31 cellular contexts compared by ENCODE assay signal in genomic region chr5:142745268-142745667, GRCh38. TPM values are rescaled to one million over a fixed set of nuclear protein-coding genes. Genes with fewer than 3 reads are reported as not detected.
"Had no signal": no experiment of that assay in that cellular context is flagged by ENCODE, and none has a peak within 500 bp of the region (broad histone marks: within the 10 kb centered on the region; RNA-seq: fewer than 3 reads in every experiment).

No MANE protein-coding gene starts in this region.

- H3K9me3 ChIP-seq: ascending aorta, Peyer's patch had no signal

- H3K27ac ChIP-seq: Peyer's patch, SK-N-MC, WERI-Rb-1 had no signal

- H3K27me3 ChIP-seq: ascending aorta, Peyer's patch had no signal

- DNase-seq: activated CD4-positive, alpha-beta T cell treated with anti-CD3 and anti-CD28 coated beads, Interleukin-2, amount 10 ng/mL, durations not matched to agents 24 days and 14 days; activated CD4-positive, alpha-beta T cell treated with anti-CD3 and anti-CD28 coated beads, Interleukin-2, amount 50 U/mL, for 48 hours; activated CD8-positive, alpha-beta T cell treated with anti-CD3 and anti-CD28 coated beads, Interleukin-2, amount 10 ng/mL, durations not matched to agents 7 days and 5 days; activated gamma-delta T cell; activated naive CD4-positive, alpha-beta T cell treated with Interleukin-2 at 50 U/mL for 16 hours; activated naive CD8-positive, alpha-beta T cell treated with anti-CD3 and anti-CD28 coated beads, Interleukin-2, amount 10 ng/mL, durations not matched to agents 7 days and 5 days; activated T-cell treated with anti-CD3 and anti-CD28 coated beads, Interleukin-2, amount 50 U/mL, for 24 hours; amygdala; caudate nucleus; Karpas-422; KBM-7; NCI-H1105; NCI-H1417 treated with DMSO at 0.1 percent for 48 hours; NCI-H187 treated with DMSO at 0.1 percent for 48 hours; NCI-H2081 treated with DMSO at 0.1 percent for 48 hours; NCI-H2171; NCI-H510A; NCI-H526; NCI-H748 treated with DMSO at 0.1 percent for 48 hours; NK-92 treated with Interleukin-12 subunit alpha and Interleukin-12 subunit beta, amount 100 ng/mL, for 24 hours; PC-3; Peyer's patch; RPMI8226; T1000; WERI-Rb-1 had no signal

- H3K4me3 Mint-ChIP-seq: activated CD4-positive, alpha-beta T cell treated with anti-CD3 and anti-CD28 coated beads, Interleukin-2, amount 10 ng/mL, durations not matched to agents 24 days and 14 days; activated CD8-positive, alpha-beta T cell treated with anti-CD3 and anti-CD28 coated beads, Interleukin-2, amount 10 ng/mL, durations not matched to agents 7 days and 5 days; activated naive CD4-positive, alpha-beta T cell treated with anti-CD3 and anti-CD28 coated beads, Interleukin-2, amount 50 U/mL, for 24 hours; activated naive CD8-positive, alpha-beta T cell treated with anti-CD3 and anti-CD28 coated beads, Interleukin-2, amount 10 ng/mL, durations not matched to agents 7 days and 5 days; activated T-cell treated with anti-CD3 and anti-CD28 coated beads, Interleukin-2, amount 50 U/mL, for 24 hours had no signal

- H3K9me3 Mint-ChIP-seq: activated CD4-positive, alpha-beta T cell treated with anti-CD3 and anti-CD28 coated beads, Interleukin-2, amount 10 ng/mL, durations not matched to agents 24 days and 14 days; activated naive CD4-positive, alpha-beta T cell treated with anti-CD3 and anti-CD28 coated beads, Interleukin-2, amount 50 U/mL, for 24 hours; activated naive CD8-positive, alpha-beta T cell treated with anti-CD3 and anti-CD28 coated beads, Interleukin-2, amount 10 ng/mL, durations not matched to agents 7 days and 5 days; activated T-cell treated with anti-CD3 and anti-CD28 coated beads, Interleukin-2, amount 50 U/mL, for 24 hours; activated T-helper 2 cell treated with anti-CD3 and anti-CD28 coated beads, Interferon-gamma antibody, Interleukin-2, Interleukin-4, amounts not matched to agents 10 μg/mL and 5 μg/mL and 100 μg/mL, durations not matched to agents 14 hours and 24 hours and 36 hours had no signal

- H3K27ac Mint-ChIP-seq: activated CD4-positive, alpha-beta T cell treated with anti-CD3 and anti-CD28 coated beads, Interleukin-2, amount 10 ng/mL, durations not matched to agents 24 days and 14 days; activated CD8-positive, alpha-beta T cell treated with anti-CD3 and anti-CD28 coated beads, Interleukin-2, amount 10 ng/mL, durations not matched to agents 7 days and 5 days; activated naive CD4-positive, alpha-beta T cell treated with anti-CD3 and anti-CD28 coated beads, Interleukin-2, amount 50 U/mL, for 24 hours; activated naive CD8-positive, alpha-beta T cell treated with anti-CD3 and anti-CD28 coated beads, Interleukin-2, amount 10 ng/mL, durations not matched to agents 7 days and 5 days; activated T-cell treated with anti-CD3 and anti-CD28 coated beads, Interleukin-2, amount 50 U/mL, for 24 hours; activated T-helper 2 cell treated with anti-CD3 and anti-CD28 coated beads, Interferon-gamma antibody, Interleukin-2, Interleukin-4, amounts not matched to agents 10 μg/mL and 5 μg/mL and 100 μg/mL, durations not matched to agents 14 hours and 24 hours and 36 hours had no signal

- H3K27me3 Mint-ChIP-seq: activated T-cell treated with anti-CD3 and anti-CD28 coated beads, Interleukin-2, amount 50 U/mL, for 24 hours had no signal

- H3K36me3 Mint-ChIP-seq: activated naive CD4-positive, alpha-beta T cell treated with anti-CD3 and anti-CD28 coated beads, Interleukin-2, amount 50 U/mL, for 24 hours; activated naive CD8-positive, alpha-beta T cell treated with anti-CD3 and anti-CD28 coated beads, Interleukin-2, amount 10 ng/mL, durations not matched to agents 7 days and 5 days had no signal

- H3K36me3 ChIP-seq: ascending aorta, Peyer's patch, WERI-Rb-1 had no signal

- ATAC-seq: activated CD8-positive, alpha-beta T cell treated with anti-CD3 and anti-CD28 coated beads, Interleukin-2, amount 10 ng/mL, durations not matched to agents 7 days and 5 days; PC-3 had no signal

- H3K4me3 ChIP-seq: ascending aorta, Peyer's patch, SK-N-MC had no signal

RNA-seq across cellular contexts. Expression of gene FGF1, which starts 59.4 kb away (rescaled TPM):
- total RNA-seq: activated CD4-positive, alpha-beta T cell treated with anti-CD3 and anti-CD28 coated beads, Interleukin-2, amount 10 ng/mL, durations not matched to agents 24 days and 14 days; activated CD8-positive, alpha-beta T cell treated with anti-CD3 and anti-CD28 coated beads, Interleukin-2, amount 10 ng/mL, durations not matched to agents 7 days and 5 days; activated naive CD8-positive, alpha-beta T cell treated with anti-CD3 and anti-CD28 coated beads, Interleukin-2, amount 10 ng/mL, durations not matched to agents 7 days and 5 days; activated T-helper 2 cell treated with anti-CD3 and anti-CD28 coated beads, Interferon-gamma antibody, Interleukin-2, Interleukin-4, amounts not matched to agents 10 μg/mL and 5 μg/mL and 100 μg/mL, durations not matched to agents 14 hours and 24 hours and 36 hours; Peyer's patch; T-helper 1 cell treated with Interleukin-12 subunit alpha and Interleukin-12 subunit beta and Interleukin-4 antibody, amounts not matched to agents 30 ng/mL and 1 ng/mL, for 36 hours; T-helper 2 cell treated with Interferon-gamma antibody and Interleukin-4, amounts not matched to agents 100 ng/mL and 5 ng/mL, for 36 hours had no signal
